In genomic region chr10:101001225-101002035, GRCh38 we compare ENCODE assay signal across 9 cellular contexts. TPM values are rescaled to one million over a fixed set of nuclear protein-coding genes. Genes with fewer than 3 reads are reported as not detected.
A peak's percentile ranks its signal among the peaks of the same experiment; 100 is the strongest.
DNase-seq lines count a peak whose midpoint lies in the region; ATAC-seq, FAIRE-seq and TF ChIP-seq lines count a peak whose summit lies in the region.
"Had no signal": no experiment of that assay in that cellular context is flagged by ENCODE, and none has a peak within 500 bp of the region (broad histone marks: within the 10 kb centered on the region; RNA-seq: fewer than 3 reads in every experiment).

No MANE protein-coding gene starts in this region.

- peak overlapping the region; percentile 71 for H3K27ac Mint-ChIP-seq in dendritic cell treated with granulocyte-macrophage colony-stimulating factor and Interleukin-4, amounts not matched to agents 40 ng/mL and 50 ng/mL, for 4 days

- no peaks in the 10 kb centered on the region for H3K79me2 ChIP-seq in MM.1S (ENCODE audit: low read length)

- H3K36me3 ChIP-seq in MM.1S (replicated peaks; ENCODE audit: insufficient read depth, low read length) (no peaks in the 10 kb centered on the region), lower lobe of right lung (peaks cover 39% of the 10 kb centered on the region), subcutaneous abdominal adipose tissue (ENCODE audit: control insufficient read depth in 5 of 5, insufficient read depth in 5 of 5, low read length in 5 of 5) (peaks cover 0 to 41% (median 35%) of the 10 kb centered on the region in 5 donors)

- peaks cover 43% of the 10 kb centered on the region for H3K4me1 Mint-ChIP-seq in dendritic cell treated with granulocyte-macrophage colony-stimulating factor and Interleukin-4, amounts not matched to agents 40 ng/mL and 50 ng/mL, for 4 days (ENCODE audit: low read depth)

- H3K27ac ChIP-seq in MM.1S (ENCODE audit: low read length) = no peak overlapping the region
- H3K27ac ChIP-seq in lower lobe of right lung = peak overlapping the region; percentile 98
- H3K27ac ChIP-seq in subcutaneous abdominal adipose tissue (ENCODE audit: low read depth, low read length) = peak overlapping the region; percentile 99

- TF ChIP-seq CTCF in AG09319 (IDR thresholded peaks at IDR 0.05; ENCODE audit: low read depth, low read length) = no peak; the same call in none of the 2 replicates
- TF ChIP-seq CTCF in MM.1S (IDR thresholded peaks at IDR 0.05; ENCODE audit: low read length) = no peak
- TF ChIP-seq CTCF in lower lobe of right lung (IDR thresholded peaks at IDR 0.05) = no peak

- intact Hi-C loops in dendritic cell treated with granulocyte-macrophage colony-stimulating factor and Interleukin-4, amounts not matched to agents 40 ng/mL and 50 ng/mL, for 4 days (cut with micrococcal nuclease) = no loop called here
- intact Hi-C loops in lower lobe of right lung (cut with DNase I) = no loop called here

- peak in 1 of 2 donors; percentile 6 for ATAC-seq in lower lobe of right lung

- no peaks in the 10 kb centered on the region for H3K9me3 Mint-ChIP-seq in dendritic cell treated with granulocyte-macrophage colony-stimulating factor and Interleukin-4, amounts not matched to agents 40 ng/mL and 50 ng/mL, for 4 days

- no peak for FAIRE-seq in GM12892 (lab: Jason Lieb, UNC)
- FAIRE-seq: islet of Langerhans had no signal

- H3K36me3 Mint-ChIP-seq in dendritic cell treated with granulocyte-macrophage colony-stimulating factor and Interleukin-4, amounts not matched to agents 40 ng/mL and 50 ng/mL, for 4 days (ENCODE audit: low read depth) = peaks cover 62% of the 10 kb centered on the region

- H3K9ac ChIP-seq in MM.1S (ENCODE audit: low read length) (no peak overlapping the region), subcutaneous abdominal adipose tissue (ENCODE audit: low read length in 5 of 5) (peak overlapping the region; percentile 93 to 99 (median 98))

- H3K4me2 ChIP-seq in MM.1S (ENCODE audit: low read depth, low read length) = no peak overlapping the region

- no peak for TF ChIP-seq POLR2A in GM12892 (IDR thresholded peaks at IDR 0.05; ENCODE audit: low read depth, low read length)

- H3K27me3 Mint-ChIP-seq in dendritic cell treated with granulocyte-macrophage colony-stimulating factor and Interleukin-4, amounts not matched to agents 40 ng/mL and 50 ng/mL, for 4 days = peaks cover 7% of the 10 kb centered on the region

- H4K20me1 ChIP-seq in MM.1S (ENCODE audit: insufficient read depth, low read length) = no peaks in the 10 kb centered on the region

- H3K27me3 ChIP-seq in MM.1S (replicated peaks; ENCODE audit: insufficient read depth, low read length) (no peaks in the 10 kb centered on the region), lower lobe of right lung (ENCODE audit: low read depth) (no peaks in the 10 kb centered on the region), subcutaneous abdominal adipose tissue (ENCODE audit: control insufficient read depth in 5 of 5, insufficient read depth in 4 of 5, low read length in 5 of 5) (no peaks in the 10 kb centered on the region)

- no peaks in the 10 kb centered on the region for H3K9me2 ChIP-seq in MM.1S (replicated peaks; ENCODE audit: insufficient read depth, low read length)

- peak; percentile 77 for DNase-seq in AG09319 (ENCODE audit: extremely low read depth, low read depth)
- peak; percentile 3 for DNase-seq in MM.1S
- peak; percentile 76 for DNase-seq in lower lobe of right lung
- no peak for DNase-seq in NCI-H187 (lab: John Stamatoyannopoulos, UW)
- DNase-seq in GM12892 (ENCODE audit: insufficient read length) = no peak
- no peak for DNase-seq in NCI-H1417 treated with DMSO at 0.1 percent for 48 hours (lab: John Stamatoyannopoulos, UW)

- H3K4me1 ChIP-seq in MM.1S (ENCODE audit: low read length) (peaks cover 10% of the 10 kb centered on the region), lower lobe of right lung (peaks cover 64% of the 10 kb centered on the region), subcutaneous abdominal adipose tissue (ENCODE audit: control insufficient read depth in 5 of 5, insufficient read depth in 5 of 5, low read length in 5 of 5) (peaks cover 16 to 82% (median 77%) of the 10 kb centered on the region in 5 donors)

- peak overlapping the region; percentile 88 for H3K4me3 Mint-ChIP-seq in dendritic cell treated with granulocyte-macrophage colony-stimulating factor and Interleukin-4, amounts not matched to agents 40 ng/mL and 50 ng/mL, for 4 days

- H3K4me3 ChIP-seq in MM.1S (ENCODE audit: low read length) = no peak overlapping the region
- peak overlapping the region; percentile 75 for H3K4me3 ChIP-seq in lower lobe of right lung
- H3K4me3 ChIP-seq in subcutaneous abdominal adipose tissue (ENCODE audit: low read depth in 1 of 5, low read length in 5 of 5) = peak overlapping the region; percentile 91 to 97 (median 93)

- H3F3A ChIP-seq in MM.1S (ENCODE audit: insufficient read depth, low read length) = peaks cover 18% of the 10 kb centered on the region

- no peak overlapping the region for H2AFZ ChIP-seq in MM.1S (ENCODE audit: low read length)

- H3K9me3 ChIP-seq in MM.1S (replicated peaks; ENCODE audit: insufficient read depth, low read length) (no peaks in the 10 kb centered on the region), lower lobe of right lung (no peaks in the 10 kb centered on the region), subcutaneous abdominal adipose tissue (ENCODE audit: control insufficient read depth in 5 of 5, low read length in 5 of 5) (no peaks in the 10 kb centered on the region)

RNA-seq across cellular contexts. Expression of gene LZTS2, which starts 1.8 kb away (rescaled TPM):
- 52.6 TPM for total RNA-seq in lower lobe of right lung
- 4.3 TPM for polyA plus RNA-seq in GM12892 (2012; ENCODE audit: missing spikeins)

RNA-seq across cellular contexts. Expression of gene TWNK, which starts 14.1 kb away (rescaled TPM):
- 5.8 TPM for total RNA-seq in lower lobe of right lung
- 13.5 TPM for polyA plus RNA-seq in GM12892 (2012; ENCODE audit: missing spikeins)

RNA-seq across cellular contexts. Expression of gene MRPL43, which starts 14.1 kb away (rescaled TPM):
- total RNA-seq in lower lobe of right lung = 59.7 TPM
- polyA plus RNA-seq in GM12892 (2012; ENCODE audit: missing spikeins) = 59.4 TPM

RNA-seq across cellular contexts. Expression of gene PDZD7, which starts 29.5 kb away (rescaled TPM):
- 1.6 TPM for total RNA-seq in lower lobe of right lung
- 0.15 TPM for polyA plus RNA-seq in GM12892 (2012; ENCODE audit: missing spikeins)

RNA-seq across cellular contexts. Expression of gene SFXN3, which starts 29.6 kb away (rescaled TPM):
- total RNA-seq in lower lobe of right lung = 57.8 TPM
- 2.2 TPM for polyA plus RNA-seq in GM12892 (2012; ENCODE audit: missing spikeins)

Comparison
In these comparisons a context has a peak if more than half of its experiments do, and no peak if none do; other contexts are left out.
1. DNase-seq: peak in AG09319 (single experiment), MM.1S (single experiment) and lower lobe of right lung (single experiment); none in NCI-H187 (0 of 2), GM12892 (single experiment) and NCI-H1417 treated with DMSO at 0.1 percent for 48 hours (single experiment).